In the genomic region with DNA sequence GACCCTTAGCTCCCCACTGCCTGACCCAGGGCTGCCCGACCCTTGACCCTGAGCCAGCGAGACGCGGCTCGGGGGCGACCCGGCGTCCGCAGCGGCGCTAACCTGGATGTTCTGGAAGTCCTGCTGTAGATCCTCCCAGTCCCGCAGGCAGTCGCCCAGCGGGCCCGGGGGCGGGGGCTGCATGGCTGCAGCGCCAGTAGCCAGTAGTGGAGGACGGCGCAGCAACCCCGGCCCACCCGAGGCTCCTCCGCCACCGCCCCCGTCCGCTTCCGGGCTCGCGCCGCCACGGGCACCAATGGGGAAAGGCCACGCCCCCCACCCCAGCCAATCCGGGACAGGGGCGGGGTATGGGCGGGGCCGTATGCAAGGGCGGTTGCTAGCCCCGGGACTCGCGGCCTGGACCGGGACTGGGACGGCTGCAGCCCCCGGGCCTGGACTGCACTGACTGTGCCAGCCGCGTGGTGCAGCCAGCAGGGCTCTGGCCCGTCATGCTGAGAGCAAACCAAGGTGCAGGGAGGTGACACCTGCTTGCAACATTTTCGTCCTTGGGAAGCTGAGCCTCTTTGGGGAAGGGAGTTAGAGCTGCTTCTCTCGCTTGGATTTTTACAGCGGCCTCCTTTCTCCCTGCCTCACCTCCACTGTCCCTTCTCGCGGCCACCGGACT, we compare ENCODE assay signal across 1 cellular context.
TF ChIP-seq lines count a peak whose summit lies in the region.

Gene TMEM120A, minus strand, starts transcription at position 208 of the 664 bp plus-strand sequence. Its CDS starts 25 bp downstream, at position 183.

TF ChIP-seq in SK-N-SH, 30 proteins besides CTCF, POLR2A, EP300 and RAD21 (continued from another document):
- TF ChIP-seq ZBTB33 (IDR thresholded peaks at IDR 0.05; ENCODE audit: borderline replicate concordance, low read depth) (no peak; the same call in 1 of the 2 replicates), USF2 (IDR thresholded peaks at IDR 0.05; ENCODE audit: borderline replicate concordance, low read depth, low read length) (no peak), ELF1 (IDR thresholded peaks at IDR 0.05) (peak; percentile 90), SIN3A (IDR thresholded peaks at IDR 0.05; ENCODE audit: borderline replicate concordance, low read depth, low read length) (peak; percentile 13; the same call in 1 of the 2 replicates), TCF12 (IDR thresholded peaks at IDR 0.05) (no peak), FOXM1 (IDR thresholded peaks at IDR 0.05; ENCODE audit: low read depth) (no peak), FOSL2 (IDR thresholded peaks at IDR 0.05; ENCODE audit: borderline replicate concordance, low read depth) (no peak), FOXJ3 (CRISPR knock-in tag; IDR thresholded peaks at IDR 0.05) (no peak), NRF1 (IDR thresholded peaks at IDR 0.05; ENCODE audit: low read depth, low read length) (no peak), JUND (IDR thresholded peaks at IDR 0.05) (no peak)
- TF ChIP-seq, protein P1, sequence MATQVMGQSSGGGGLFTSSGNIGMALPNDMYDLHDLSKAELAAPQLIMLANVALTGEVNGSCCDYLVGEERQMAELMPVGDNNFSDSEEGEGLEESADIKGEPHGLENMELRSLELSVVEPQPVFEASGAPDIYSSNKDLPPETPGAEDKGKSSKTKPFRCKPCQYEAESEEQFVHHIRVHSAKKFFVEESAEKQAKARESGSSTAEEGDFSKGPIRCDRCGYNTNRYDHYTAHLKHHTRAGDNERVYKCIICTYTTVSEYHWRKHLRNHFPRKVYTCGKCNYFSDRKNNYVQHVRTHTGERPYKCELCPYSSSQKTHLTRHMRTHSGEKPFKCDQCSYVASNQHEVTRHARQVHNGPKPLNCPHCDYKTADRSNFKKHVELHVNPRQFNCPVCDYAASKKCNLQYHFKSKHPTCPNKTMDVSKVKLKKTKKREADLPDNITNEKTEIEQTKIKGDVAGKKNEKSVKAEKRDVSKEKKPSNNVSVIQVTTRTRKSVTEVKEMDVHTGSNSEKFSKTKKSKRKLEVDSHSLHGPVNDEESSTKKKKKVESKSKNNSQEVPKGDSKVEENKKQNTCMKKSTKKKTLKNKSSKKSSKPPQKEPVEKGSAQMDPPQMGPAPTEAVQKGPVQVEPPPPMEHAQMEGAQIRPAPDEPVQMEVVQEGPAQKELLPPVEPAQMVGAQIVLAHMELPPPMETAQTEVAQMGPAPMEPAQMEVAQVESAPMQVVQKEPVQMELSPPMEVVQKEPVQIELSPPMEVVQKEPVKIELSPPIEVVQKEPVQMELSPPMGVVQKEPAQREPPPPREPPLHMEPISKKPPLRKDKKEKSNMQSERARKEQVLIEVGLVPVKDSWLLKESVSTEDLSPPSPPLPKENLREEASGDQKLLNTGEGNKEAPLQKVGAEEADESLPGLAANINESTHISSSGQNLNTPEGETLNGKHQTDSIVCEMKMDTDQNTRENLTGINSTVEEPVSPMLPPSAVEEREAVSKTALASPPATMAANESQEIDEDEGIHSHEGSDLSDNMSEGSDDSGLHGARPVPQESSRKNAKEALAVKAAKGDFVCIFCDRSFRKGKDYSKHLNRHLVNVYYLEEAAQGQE (IDR thresholded peaks at IDR 0.05; ENCODE audit: low read depth, low read length): peak; percentile 5; the same call in 1 of the 2 replicates
TF ChIP-seq in SK-N-SH: peak in this region for 13.
